24 cellular contexts compared by ENCODE assay signal in the genomic region with DNA sequence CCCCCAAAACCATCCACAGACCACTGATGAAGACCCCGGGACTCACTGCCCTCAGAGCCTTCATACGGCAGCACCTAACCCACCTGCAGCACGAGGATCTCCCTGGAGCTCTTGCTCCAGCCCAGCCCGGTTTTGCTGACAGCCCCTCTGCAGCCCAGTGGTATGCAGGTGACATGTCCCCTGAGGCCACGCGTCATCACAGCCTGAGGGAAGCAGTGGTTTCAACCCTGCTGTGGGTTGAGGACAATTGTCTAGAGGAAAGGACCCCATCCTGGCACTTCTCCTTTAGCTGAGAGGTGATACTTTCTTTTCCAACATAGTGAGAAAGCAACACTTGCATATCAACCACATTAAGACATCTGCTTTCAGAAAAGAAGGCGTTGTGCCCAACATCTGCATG.
A peak's percentile ranks its signal among the peaks of the same experiment; 100 is the strongest.
DNase-seq lines count a peak whose midpoint lies in the region; ATAC-seq, FAIRE-seq and TF ChIP-seq lines count a peak whose summit lies in the region.
"Had no signal": no experiment of that assay in that cellular context is flagged by ENCODE, and none has a peak within 500 bp of the region (broad histone marks: within the 10 kb centered on the region; RNA-seq: fewer than 3 reads in every experiment).

No MANE protein-coding gene starts in this region.

- H3K4me1 ChIP-seq in BLaER1 treated with 17β-estradiol and CSF1 and Interleukin-3, amounts not matched to agents 10 nM and 100 nM = peaks cover 48 to 100% (median 93%) of the 10 kb centered on the region in 10 experiments
- H3K4me1 ChIP-seq in kidney (ENCODE audit: control insufficient read depth in 1 of 2, insufficient read depth in 1 of 2, low read depth in 1 of 2, low read length in 2 of 2) (peaks cover 0 to 19% of the 10 kb centered on the region in 2 donors), spleen (peaks cover 0 to 40% (median 10%) of the 10 kb centered on the region in 6 donors)

- DNase-seq in MV-4-11 (lab: John Stamatoyannopoulos, UW) (peak; percentile 33), kidney (peak; percentile 45), spleen (peak; percentile 73), ureter (ENCODE audit: low spot score) (no peak), GM13976 (ENCODE audit: low spot score) (no peak)
- DNase-seq: AML-193; CD4-positive, CD25-positive, alpha-beta regulatory T cell; COR-L47; DMS79; MM.1S; NCI-H1092 treated with DMSO at 0.1 percent for 48 hours; NCI-H146; NCI-H2029; NCI-H226; NCI-H510A treated with DMSO at 0.1 percent for 48 hours; NCI-H748 treated with DMSO at 0.1 percent for 48 hours; PC-9; SIG-M5; T-cell had no signal

- peak overlapping the region in 4 of 11 experiments; percentile 28 to 61 (median 52); a peak in 5 of 22 replicates for H3K9ac ChIP-seq in BLaER1 treated with 17β-estradiol and CSF1 and Interleukin-3, amounts not matched to agents 10 nM and 100 nM
- no peak overlapping the region for H3K9ac ChIP-seq in kidney (ENCODE audit: low read length in 2 of 2)

- TF ChIP-seq CTCF in kidney (IDR thresholded peaks at IDR 0.05; ENCODE audit: borderline replicate concordance, extremely low read depth, insufficient read depth) (no peak), spleen (IDR thresholded peaks at IDR 0.05 in 8 of 11, conservative IDR thresholded peaks at IDR 0.05 in 3 of 11) (no peak), GM13976 (IDR thresholded peaks at IDR 0.05; ENCODE audit: borderline replicate concordance, control extremely low read depth, extremely low read depth, insufficient read depth, missing control alignments) (no peak)

- H3K4me2 ChIP-seq in BLaER1 treated with 17β-estradiol and CSF1 and Interleukin-3, amounts not matched to agents 10 nM and 100 nM = peak overlapping the region; percentile 43 to 97 (median 88)
- H3K4me2 ChIP-seq: PC-9 had no signal

- peaks cover 0 to 73% (median 22%) of the 10 kb centered on the region in 11 experiments; a peak in 14 of 22 replicates for H3K36me3 ChIP-seq in BLaER1 treated with 17β-estradiol and CSF1 and Interleukin-3, amounts not matched to agents 10 nM and 100 nM
- H3K36me3 ChIP-seq in kidney (ENCODE audit: control insufficient read depth in 1 of 2, insufficient read depth in 2 of 2, low read length in 2 of 2) = no peaks in the 10 kb centered on the region
- H3K36me3 ChIP-seq in spleen = no peaks in the 10 kb centered on the region

- H3K27me3 ChIP-seq in BLaER1 treated with 17β-estradiol and CSF1 and Interleukin-3, amounts not matched to agents 10 nM and 100 nM = no peaks in the 10 kb centered on the region
- no peaks in the 10 kb centered on the region for H3K27me3 ChIP-seq in spleen (replicated peaks in 1 of 7)

- peaks cover 0 to 80% (median 43%) of the 10 kb centered on the region in 11 experiments; a peak in 17 of 22 replicates for H4K20me1 ChIP-seq in BLaER1 treated with 17β-estradiol and CSF1 and Interleukin-3, amounts not matched to agents 10 nM and 100 nM

- FAIRE-seq in kidney (lab: Jason Lieb, UNC) = no peak
- FAIRE-seq: H54 had no signal

- intact Hi-C loops in kidney (cut with DNase I) = no loop called here
- intact Hi-C loops in spleen (cut with DNase I; ENCODE audit: low total_unique reads) = no loop called here

- H3K27ac ChIP-seq in BLaER1 treated with 17β-estradiol and CSF1 and Interleukin-3, amounts not matched to agents 10 nM and 100 nM = peak overlapping the region in 4 of 11 experiments; percentile 39 to 59 (median 48); a peak in 5 of 22 replicates
- H3K27ac ChIP-seq in kidney (ENCODE audit: low read depth in 2 of 2, low read length in 2 of 2) (no peak overlapping the region), spleen (no peak overlapping the region)
- H3K27ac ChIP-seq: PC-9, RWPE1 had no signal

- in situ Hi-C loops in GM13976 (cut with MboI; ENCODE audit: low sequenced_read_pairs, unreplicated experiment) = no loop called here

- no peak for ATAC-seq in GM18907 (IDR thresholded peaks at IDR 0.05; ENCODE audit: unreplicated experiment)
- ATAC-seq: SK-N-SH treated with all-trans-retinoic acid at 6 μM for 48 hours, T-cell had no signal

- no peak overlapping the region; a peak in 1 of 20 replicates for H3K4me3 ChIP-seq in BLaER1 treated with 17β-estradiol and CSF1 and Interleukin-3, amounts not matched to agents 10 nM and 100 nM
- H3K4me3 ChIP-seq in kidney (ENCODE audit: low read length in 2 of 2) = no peak overlapping the region
- H3K4me3 ChIP-seq in spleen = no peak overlapping the region
- H3K4me3 ChIP-seq: PC-9 had no signal

- WGBS in spleen, 5 donors = 58 to 66% (median 63%) methylated on average over 7 of the region's 7 CpGs

- no peaks in the 10 kb centered on the region for H3K9me3 ChIP-seq in BLaER1 treated with 17β-estradiol and CSF1 and Interleukin-3, amounts not matched to agents 10 nM and 100 nM (replicated peaks in 1 of 11)
- H3K9me3 ChIP-seq in kidney (ENCODE audit: control insufficient read depth in 1 of 2, low read length in 2 of 2) (no peaks in the 10 kb centered on the region), spleen (no peaks in the 10 kb centered on the region)

- TF ChIP-seq POLR2A in spleen (IDR thresholded peaks at IDR 0.05) = no peak

Comparison
In these comparisons a context has a peak if more than half of its experiments do, and no peak if none do; other contexts are left out.
1. DNase-seq: peak in MV-4-11 (single experiment), kidney (single experiment) and spleen (single experiment); none in ureter (single experiment) and GM13976 (single experiment).